ENCODE assay signal across 1 cellular context in genomic region chr6:30556964-30557682, GRCh38.
TF ChIP-seq lines count a peak whose summit lies in the region.

Gene PRR3 (plus strand): TSS chr6:30557295. CDS start chr6:30557345, 50 bp downstream.

TF ChIP-seq in HepG2, 621 proteins besides CTCF, POLR2A, EP300 and RAD21 (continued from another document):
- 0 out of 2 replicates have a peak, but pooled peaks have one; percentile 11 for TF ChIP-seq RERE (CRISPR knock-in tag; IDR thresholded peaks at IDR 0.05; ENCODE audit: low read depth)
- TF ChIP-seq FOXO4 (CRISPR knock-in tag; conservative IDR thresholded peaks at IDR 0.05): no peak
- TF ChIP-seq ZBTB43 (CRISPR knock-in tag; conservative IDR thresholded peaks at IDR 0.05): no peak
- peak; percentile 99 for TF ChIP-seq ZNF788 (CRISPR knock-in tag; IDR thresholded peaks at IDR 0.05; ENCODE audit: borderline replicate concordance)
- TF ChIP-seq ARID4A (CRISPR knock-in tag; IDR thresholded peaks at IDR 0.05; ENCODE audit: borderline replicate concordance): peak; percentile 90
- peak; percentile 92 for TF ChIP-seq TGIF2 (CRISPR knock-in tag; IDR thresholded peaks at IDR 0.05)
- peak; percentile 75 for TF ChIP-seq HNRNPLL (IDR thresholded peaks at IDR 0.05; ENCODE audit: low read depth, low read length, poor library complexity, severe bottlenecking)
- peak; percentile 43; the same call in 1 of the 2 replicates for TF ChIP-seq TSC22D2 (CRISPR knock-in tag; IDR thresholded peaks at IDR 0.05; ENCODE audit: borderline replicate concordance)
- TF ChIP-seq ZFP36L2 (CRISPR knock-in tag; IDR thresholded peaks at IDR 0.05): 0 out of 2 replicates have a peak, but pooled peaks have one; percentile 46
- TF ChIP-seq SP140L (CRISPR knock-in tag; IDR thresholded peaks at IDR 0.05; ENCODE audit: borderline replicate concordance): no peak
- peak; percentile 55; the same call in 1 of the 2 replicates for TF ChIP-seq ZBED4 (CRISPR knock-in tag; IDR thresholded peaks at IDR 0.05; ENCODE audit: borderline replicate concordance)
- peak; percentile 75; the same call in 1 of the 2 replicates for TF ChIP-seq RNF219 (CRISPR knock-in tag; IDR thresholded peaks at IDR 0.05)
- peak; percentile 57 for TF ChIP-seq RELA (CRISPR knock-in tag; IDR thresholded peaks at IDR 0.05)
